ENCODE assay signal across 10 cellular contexts in the genomic region with DNA sequence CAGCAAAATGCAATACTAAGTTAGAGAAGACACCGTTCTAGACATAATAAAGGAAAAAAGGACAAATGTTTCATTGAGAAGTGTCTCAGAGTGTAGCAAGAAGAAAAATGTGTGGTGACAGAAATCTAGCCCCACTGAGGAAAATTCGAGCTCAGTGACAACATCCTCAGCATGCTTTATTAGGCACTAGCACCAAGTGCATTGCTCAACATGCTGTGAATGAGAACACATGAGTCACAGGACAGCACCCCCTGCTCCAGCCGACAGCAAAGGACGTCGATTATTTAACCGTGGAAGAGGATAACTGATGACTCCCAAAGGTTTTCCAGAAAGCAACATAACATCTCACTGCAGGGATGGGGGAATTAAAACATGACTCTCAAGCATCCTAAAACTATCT.
DNase-seq lines count a peak whose midpoint lies in the region; ATAC-seq, FAIRE-seq and TF ChIP-seq lines count a peak whose summit lies in the region.
"Had no signal": no experiment of that assay in that cellular context is flagged by ENCODE, and none has a peak within 500 bp of the region (broad histone marks: within the 10 kb centered on the region; RNA-seq: fewer than 3 reads in every experiment).

No MANE protein-coding gene starts in this region.

- no peaks in the 10 kb centered on the region for H3K9me3 Mint-ChIP-seq in activated CD8-positive, alpha-beta memory T cell treated with anti-CD3 and anti-CD28 coated beads, Interleukin-2, amount 10 ng/mL, durations not matched to agents 7 days and 5 days (ENCODE audit: low read depth)

- H3K36me3 Mint-ChIP-seq in activated CD8-positive, alpha-beta memory T cell treated with anti-CD3 and anti-CD28 coated beads, Interleukin-2, amount 10 ng/mL, durations not matched to agents 7 days and 5 days: no peaks in the 10 kb centered on the region

- DNase-seq in NOMO-1 treated with DMSO at 0.1 percent for 48 hours (lab: John Stamatoyannopoulos, UW; ENCODE audit: unreplicated experiment): peak; percentile 36
- DNase-seq in NOMO-1 treated with dmso at 0.1 percent for 144 hours (lab: John Stamatoyannopoulos, UW; ENCODE audit: unreplicated experiment): no peak
- peak; percentile 91 for DNase-seq in choroid plexus epithelial cell (ENCODE audit: low read depth)
- peak; percentile 85 to 89 for DNase-seq in lung microvascular endothelial cell (ENCODE audit: low read depth in 2 of 2)
- DNase-seq in urothelium cell line (ENCODE audit: low spot score): peak; percentile 43
- no peak for DNase-seq in activated T-cell treated with anti-CD3 and anti-CD28 coated beads, Interleukin-2, amount 50 U/mL, for 1 hour
- DNase-seq in activated CD8-positive, alpha-beta memory T cell treated with anti-CD3 and anti-CD28 coated beads, Interleukin-2, amount 10 ng/mL, durations not matched to agents 7 days and 5 days: no peak
- DNase-seq: NCI-H2081 had no signal

- H3K27ac Mint-ChIP-seq in activated CD8-positive, alpha-beta memory T cell treated with anti-CD3 and anti-CD28 coated beads, Interleukin-2, amount 10 ng/mL, durations not matched to agents 7 days and 5 days: no peak overlapping the region

- peaks cover 18% of the 10 kb centered on the region for H3K4me1 Mint-ChIP-seq in activated CD8-positive, alpha-beta memory T cell treated with anti-CD3 and anti-CD28 coated beads, Interleukin-2, amount 10 ng/mL, durations not matched to agents 7 days and 5 days

- no peaks in the 10 kb centered on the region for H3K27me3 Mint-ChIP-seq in activated CD8-positive, alpha-beta memory T cell treated with anti-CD3 and anti-CD28 coated beads, Interleukin-2, amount 10 ng/mL, durations not matched to agents 7 days and 5 days

- no peak for ATAC-seq in HG02759 (IDR thresholded peaks at IDR 0.05; ENCODE audit: unreplicated experiment)
- ATAC-seq in activated CD8-positive, alpha-beta memory T cell treated with anti-CD3 and anti-CD28 coated beads, Interleukin-2, amount 10 ng/mL, durations not matched to agents 7 days and 5 days: no peak

- no peak for TF ChIP-seq CTCF in choroid plexus epithelial cell (conservative IDR thresholded peaks at IDR 0.05; ENCODE audit: low read depth, low read length)

- FAIRE-seq in urothelium cell line (lab: Jason Lieb, UNC): no peak
- FAIRE-seq: A204.1 had no signal

- H3K4me3 Mint-ChIP-seq in activated CD8-positive, alpha-beta memory T cell treated with anti-CD3 and anti-CD28 coated beads, Interleukin-2, amount 10 ng/mL, durations not matched to agents 7 days and 5 days: no peak overlapping the region

- no peak overlapping the region for H3K4me3 ChIP-seq in choroid plexus epithelial cell (ENCODE audit: low read depth, low read length)

- CTCF ChIA-PET in activated CD8-positive, alpha-beta memory T cell treated with anti-CD3 and anti-CD28 coated beads, Interleukin-2, amount 10 ng/mL, durations not matched to agents 7 days and 5 days (lab: Charles Lee): no interaction called here

Comparison
In these comparisons a context has a peak if more than half of its experiments do, and no peak if none do; other contexts are left out.
1. DNase-seq: peak in NOMO-1 treated with DMSO at 0.1 percent for 48 hours (single experiment), choroid plexus epithelial cell (single experiment), lung microvascular endothelial cell (2 of 2) and urothelium cell line (single experiment); none in NOMO-1 treated with dmso at 0.1 percent for 144 hours (single experiment), activated T-cell treated with anti-CD3 and anti-CD28 coated beads, Interleukin-2, amount 50 U/mL, for 1 hour (single experiment) and activated CD8-positive, alpha-beta memory T cell treated with anti-CD3 and anti-CD28 coated beads, Interleukin-2, amount 10 ng/mL, durations not matched to agents 7 days and 5 days (single experiment).